In the genomic region with DNA sequence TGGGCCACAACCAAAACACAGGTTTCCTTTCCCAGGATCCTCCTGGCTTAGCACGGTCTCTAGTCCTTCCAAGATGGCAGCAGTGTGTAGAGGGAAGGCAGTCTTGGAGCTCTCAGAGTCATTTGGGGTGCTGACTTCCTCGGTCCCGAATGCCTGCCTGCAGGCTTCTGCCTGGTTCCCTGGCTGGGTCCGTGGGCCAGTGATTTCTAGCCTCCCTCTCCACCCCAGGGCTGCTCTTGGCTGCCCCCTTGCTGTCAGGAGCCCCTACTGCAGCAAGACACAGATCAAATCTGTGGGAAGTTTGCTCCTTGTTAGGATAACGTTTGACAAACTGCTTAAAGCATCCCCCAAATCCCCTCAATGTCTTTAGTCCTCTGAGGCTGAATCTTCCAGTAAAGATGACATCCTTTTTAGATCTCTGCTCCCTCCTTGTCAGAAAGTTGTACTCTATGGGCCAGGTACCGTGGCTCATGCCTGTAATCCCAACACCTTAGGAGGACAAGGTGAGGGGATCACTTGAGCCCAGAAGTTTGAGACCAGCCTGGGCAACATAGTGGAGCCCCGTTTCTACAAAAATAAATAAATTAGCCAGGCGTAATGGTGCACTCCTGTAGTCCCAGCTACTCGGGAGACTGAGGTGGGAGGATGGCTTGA, we compare ENCODE assay signal across 8 cellular contexts.
DNase-seq lines count a peak whose midpoint lies in the region; ATAC-seq, FAIRE-seq and TF ChIP-seq lines count a peak whose summit lies in the region.

No MANE protein-coding gene starts in this region.

- H3K4me3 ChIP-seq in AG04449 (ENCODE audit: low read depth, low read length) (no peak overlapping the region), hepatocyte (no peak overlapping the region)

- H3K36me3 Mint-ChIP-seq in activated naive CD8-positive, alpha-beta T cell treated with anti-CD3 and anti-CD28 coated beads, Interleukin-2, amount 10 ng/mL, durations not matched to agents 7 days and 5 days, result no peaks in the 10 kb centered on the region

- H2AFZ ChIP-seq in hepatocyte, result no peak overlapping the region

- CTCF ChIA-PET in AG04449 (lab: Yijun Ruan, JAX) (interaction anchor here (0.8 to 1.3 kb wide), 6 partner anchors 8 to 561 kb away, joined by 3 to 5 read pairs (median 3); no protein-coding TSS in a partner anchor), RWPE1 (lab: Yijun Ruan, JAX) (interaction anchor here (0.6 to 0.7 kb wide), 4 partner anchors 99 to 1721 kb away, joined by 3 to 6 read pairs (median 3); no protein-coding TSS in a partner anchor)

- peak; percentile 88 for FAIRE-seq in GM18507 (lab: Jason Lieb, UNC)

- peaks cover 15% of the 10 kb centered on the region for H3K4me1 Mint-ChIP-seq in activated naive CD8-positive, alpha-beta T cell treated with anti-CD3 and anti-CD28 coated beads, Interleukin-2, amount 10 ng/mL, durations not matched to agents 7 days and 5 days

- TF ChIP-seq CTCF in AG04449 (IDR thresholded peaks at IDR 0.05; ENCODE audit: insufficient read depth, low read length, missing control alignments), result peak; percentile 84
- peak; percentile 25; the same call in 1 of the 2 replicates for TF ChIP-seq CTCF in RWPE1 (conservative IDR thresholded peaks at IDR 0.05; ENCODE audit: low read depth)
- TF ChIP-seq CTCF in hepatocyte (IDR thresholded peaks at IDR 0.05; ENCODE audit: poor library complexity), result peak; percentile 61

- peak; percentile 56 for ATAC-seq in activated naive CD8-positive, alpha-beta T cell treated with anti-CD3 and anti-CD28 coated beads, Interleukin-2, amount 10 ng/mL, durations not matched to agents 7 days and 5 days (ENCODE audit: low read depth)
- no peak for ATAC-seq in GM19397 (IDR thresholded peaks at IDR 0.05; ENCODE audit: unreplicated experiment)
- ATAC-seq in GM21360 (IDR thresholded peaks at IDR 0.05; ENCODE audit: unreplicated experiment), result no peak

- H3K4me2 ChIP-seq in hepatocyte, result no peak overlapping the region

- no peak overlapping the region for H3K27ac Mint-ChIP-seq in activated naive CD8-positive, alpha-beta T cell treated with anti-CD3 and anti-CD28 coated beads, Interleukin-2, amount 10 ng/mL, durations not matched to agents 7 days and 5 days

- no peak overlapping the region for H3K27ac ChIP-seq in RWPE1
- H3K27ac ChIP-seq in hepatocyte, result no peak overlapping the region

- DNase-seq in AG04449 (ENCODE audit: low read depth, low spot score) (no peak), GM18507 (ENCODE audit: extremely low spot score, insufficient read length, low read depth) (peak; percentile 58), RWPE1 (ENCODE audit: low spot score) (no peak), hepatocyte (ENCODE audit: low spot score) (peak; percentile 67)
- DNase-seq in activated naive CD8-positive, alpha-beta T cell treated with anti-CD3 and anti-CD28 coated beads, Interleukin-2, amount 10 ng/mL, durations not matched to agents 7 days and 5 days, result peak; percentile 65
- DNase-seq in stimulated activated CD4-positive, alpha-beta T cell treated with anti-CD3 and anti-CD28 coated beads, Interleukin-1b, Interleukin-23, amount 100 ng/mL, for 24 hours (ENCODE audit: low read depth in 4 of 4, low spot score in 1 of 4), result peak; percentile 16 to 42 (median 38)

- no peaks in the 10 kb centered on the region for H3K9me3 ChIP-seq in hepatocyte (ENCODE audit: low read depth)

- POLR2A ChIA-PET in AG04449 (lab: Yijun Ruan, JAX) (no interaction called here), RWPE1 (lab: Yijun Ruan, JAX; ENCODE audit: low non-redundant PET) (no interaction called here)
- POLR2A ChIA-PET in activated naive CD8-positive, alpha-beta T cell treated with anti-CD3 and anti-CD28 coated beads, Interleukin-2, amount 10 ng/mL, durations not matched to agents 7 days and 5 days (lab: Charles Lee), result no interaction called here

- H3K79me2 ChIP-seq in hepatocyte, result no peaks in the 10 kb centered on the region

- H3K4me1 ChIP-seq in hepatocyte (ENCODE audit: insufficient read depth), result no peaks in the 10 kb centered on the region

- WGBS in hepatocyte (ENCODE audit: low lambda C conversion rate, missing lambda C conversion rate), result 43% methylated on average over 9 of the region's 9 CpGs

- H3K4me3 Mint-ChIP-seq in activated naive CD8-positive, alpha-beta T cell treated with anti-CD3 and anti-CD28 coated beads, Interleukin-2, amount 10 ng/mL, durations not matched to agents 7 days and 5 days, result no peak overlapping the region

- no peaks in the 10 kb centered on the region for H3K9me2 ChIP-seq in hepatocyte (replicated peaks; ENCODE audit: insufficient read depth)

- peaks cover 25% of the 10 kb centered on the region for H3K27me3 Mint-ChIP-seq in activated naive CD8-positive, alpha-beta T cell treated with anti-CD3 and anti-CD28 coated beads, Interleukin-2, amount 10 ng/mL, durations not matched to agents 7 days and 5 days

- H3K36me3 ChIP-seq in hepatocyte (replicated peaks; ENCODE audit: insufficient read depth, low read depth), result no peaks in the 10 kb centered on the region

- H3K9me3 Mint-ChIP-seq in activated naive CD8-positive, alpha-beta T cell treated with anti-CD3 and anti-CD28 coated beads, Interleukin-2, amount 10 ng/mL, durations not matched to agents 7 days and 5 days, result peaks cover 6% of the 10 kb centered on the region

- H3K27me3 ChIP-seq in hepatocyte, result no peaks in the 10 kb centered on the region

- no peaks in the 10 kb centered on the region for H4K20me1 ChIP-seq in hepatocyte (ENCODE audit: insufficient read depth, poor library complexity, severe bottlenecking)

Comparison
In these comparisons a context has a peak if more than half of its experiments do, and no peak if none do; other contexts are left out.
1. DNase-seq: peak in GM18507 (single experiment), activated naive CD8-positive, alpha-beta T cell treated with anti-CD3 and anti-CD28 coated beads, Interleukin-2, amount 10 ng/mL, durations not matched to agents 7 days and 5 days (single experiment), hepatocyte (single experiment) and stimulated activated CD4-positive, alpha-beta T cell treated with anti-CD3 and anti-CD28 coated beads, Interleukin-1b, Interleukin-23, amount 100 ng/mL, for 24 hours (4 of 4); none in AG04449 (single experiment) and RWPE1 (single experiment).
2. CTCF ChIP-seq: peak in every context shown above with its lines; median percentile 84 in AG04449; 61 in hepatocyte; 25 in RWPE1.